Comparison of ENCODE assay signal across 8 cellular contexts in the genomic region with DNA sequence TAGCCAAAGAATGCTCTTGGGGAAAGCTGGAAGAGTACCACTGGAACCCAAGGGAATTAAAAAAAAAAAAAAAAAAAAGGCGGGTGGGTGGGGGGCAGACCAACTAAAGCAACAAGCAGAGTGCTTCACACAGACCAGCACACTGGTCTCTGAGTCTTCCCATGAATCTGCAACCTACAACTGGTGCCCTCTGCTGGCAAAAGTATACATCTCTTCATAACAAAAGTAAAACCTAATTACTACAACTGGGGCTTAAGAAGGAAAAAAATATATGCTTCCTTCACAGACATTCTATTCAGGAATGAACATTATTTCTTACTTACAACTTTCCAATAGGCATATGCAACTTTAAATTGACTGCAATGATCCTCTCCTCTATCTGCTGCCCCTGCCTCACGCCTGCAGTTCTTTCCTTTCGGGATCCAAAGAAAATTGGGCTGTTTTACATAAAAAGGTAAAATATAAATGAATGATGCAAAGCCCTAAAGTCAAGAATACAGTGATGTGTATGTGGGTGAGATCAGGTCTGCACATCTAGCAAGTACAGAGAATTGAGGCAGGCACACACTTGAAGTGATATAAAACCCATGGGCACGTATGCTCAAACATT. TPM values are rescaled to one million over a fixed set of nuclear protein-coding genes. Genes with fewer than 3 reads are reported as not detected.
DNase-seq lines count a peak whose midpoint lies in the region; ATAC-seq and TF ChIP-seq lines count a peak whose summit lies in the region.

No MANE protein-coding gene starts in this region.

- WGBS in mesenchymal stem cell, result 72% methylated on average over 4 of the region's 4 CpGs
- 71 to 99% (median 73%) methylated on average over 3 to 4 of the region's 4 CpGs for WGBS in stomach, 5 donors

- H2AFZ ChIP-seq in mesenchymal stem cell (ENCODE audit: low read depth, low read length), result no peak overlapping the region

- no peak overlapping the region for H3K27ac ChIP-seq in mesenchymal stem cell (ENCODE audit: low read length, poor library complexity, severe bottlenecking)
- H3K27ac ChIP-seq in stomach, result no peak overlapping the region

- H3K36me3 Mint-ChIP-seq in effector memory CD8-positive, alpha-beta T cell (ENCODE audit: insufficient read depth), result no peaks in the 10 kb centered on the region

- no peak overlapping the region for H3K18ac ChIP-seq in mesenchymal stem cell (ENCODE audit: low read depth in 1 of 2, low read length in 2 of 2)

- H3K27me3 ChIP-seq in mesenchymal stem cell (ENCODE audit: control insufficient read depth in 1 of 2, insufficient read depth in 1 of 2, low read length in 2 of 2) (no peaks in the 10 kb centered on the region), stomach (no peaks in the 10 kb centered on the region)

- no peaks in the 10 kb centered on the region for H3K4me1 ChIP-seq in mesenchymal stem cell (ENCODE audit: control insufficient read depth, insufficient read depth, low read depth, low read length)
- peaks cover 0 to 6% (median 2%) of the 10 kb centered on the region in 4 donors for H3K4me1 ChIP-seq in stomach

- no peak overlapping the region for H3K4me2 ChIP-seq in mesenchymal stem cell (ENCODE audit: low read length, poor library complexity, severe bottlenecking)

- H4K91ac ChIP-seq in mesenchymal stem cell (ENCODE audit: low read length), result no peak overlapping the region

- no peaks in the 10 kb centered on the region for H3K9me3 Mint-ChIP-seq in effector memory CD8-positive, alpha-beta T cell

- no peak overlapping the region for H2BK12ac ChIP-seq in mesenchymal stem cell (ENCODE audit: low read length in 2 of 2)

- peak; percentile 66 for ATAC-seq in HG03135 (IDR thresholded peaks at IDR 0.05; ENCODE audit: unreplicated experiment)
- peak; percentile 82 for ATAC-seq in effector memory CD8-positive, alpha-beta T cell (replicated peaks)

- DNase-seq in A172 (ENCODE audit: low spot score), result peak; percentile 63
- peak; percentile 80 for DNase-seq in NCI-H460 (ENCODE audit: extremely low read depth, low read depth)
- DNase-seq in activated CD4-positive, CD25-positive, alpha-beta regulatory T cell treated with anti-CD3 and anti-CD28 coated beads, Interleukin-2, amount 50 U/mL, for 72 hours, result peak; percentile 39
- DNase-seq in effector memory CD8-positive, alpha-beta T cell, result peak; percentile 43 to 57 (median 55)
- peak; percentile 72 for DNase-seq in mesenchymal stem cell
- peak; percentile 40 for DNase-seq in stomach

- H2BK5ac ChIP-seq in mesenchymal stem cell (ENCODE audit: low read depth, low read length, poor library complexity, severe bottlenecking), result no peak overlapping the region

- H3K4me1 Mint-ChIP-seq in effector memory CD8-positive, alpha-beta T cell (ENCODE audit: low read depth in 2 of 2), result peaks cover 0 to under 1% of the 10 kb centered on the region in 2 donors

- no peaks in the 10 kb centered on the region for H3K27me3 Mint-ChIP-seq in effector memory CD8-positive, alpha-beta T cell

- no peaks in the 10 kb centered on the region for H3K79me1 ChIP-seq in mesenchymal stem cell (replicated peaks; ENCODE audit: low read length, poor library complexity, severe bottlenecking)

- H2BK15ac ChIP-seq in mesenchymal stem cell (ENCODE audit: low read depth, poor library complexity, severe bottlenecking), result no peak overlapping the region

- no peak for TF ChIP-seq POLR2A in stomach (IDR thresholded peaks at IDR 0.05)

- H4K8ac ChIP-seq in mesenchymal stem cell (ENCODE audit: low read length), result no peak overlapping the region

- intact Hi-C loops in stomach (cut with DNase I; ENCODE audit: low total_unique reads), result loop anchor here (5.0 kb wide), 1 partner anchor 86 kb away; no protein-coding TSS in a partner anchor

- H3K36me3 ChIP-seq in mesenchymal stem cell (ENCODE audit: control insufficient read depth in 1 of 2, insufficient read depth in 2 of 2, low read depth in 1 of 2, low read length in 2 of 2), result no peaks in the 10 kb centered on the region
- H3K36me3 ChIP-seq in stomach, result no peaks in the 10 kb centered on the region

- H3K4me3 ChIP-seq in mesenchymal stem cell (ENCODE audit: insufficient read depth in 1 of 2, low read depth in 1 of 2, low read length in 2 of 2) (no peak overlapping the region), stomach (no peak overlapping the region)

- TF ChIP-seq CTCF in GM12874 (IDR thresholded peaks at IDR 0.05; ENCODE audit: insufficient read depth, low read depth, low read length) (peak; percentile 54), stomach (IDR thresholded peaks at IDR 0.05) (peak in 5 of 7 experiments; percentile 17 to 55 (median 55))

- H3K9me3 ChIP-seq in mesenchymal stem cell (ENCODE audit: control insufficient read depth, low read length), result peaks cover 1% of the 10 kb centered on the region
- H3K9me3 ChIP-seq in stomach, result no peaks in the 10 kb centered on the region

- H3K23ac ChIP-seq in mesenchymal stem cell (ENCODE audit: low read length in 2 of 2), result no peak overlapping the region

- H2BK120ac ChIP-seq in mesenchymal stem cell (ENCODE audit: low read depth, low read length), result no peak overlapping the region

- no peak overlapping the region for H3K27ac Mint-ChIP-seq in effector memory CD8-positive, alpha-beta T cell

- no peak for TF ChIP-seq EP300 in stomach (IDR thresholded peaks at IDR 0.05)

- no peak overlapping the region for H3K9ac ChIP-seq in mesenchymal stem cell (ENCODE audit: low read length)

- no peak overlapping the region for H3K4me3 Mint-ChIP-seq in effector memory CD8-positive, alpha-beta T cell

- no peak overlapping the region for H3K4ac ChIP-seq in mesenchymal stem cell (ENCODE audit: low read depth in 1 of 2, low read length in 2 of 2)

- H3K14ac ChIP-seq in mesenchymal stem cell (ENCODE audit: low read length in 2 of 2), result no peak overlapping the region

- H2AK5ac ChIP-seq in mesenchymal stem cell (ENCODE audit: low read length, severe bottlenecking), result no peak overlapping the region

RNA-seq across cellular contexts. Expression of a gene that starts 7.2 kb away (rescaled TPM):
- total RNA-seq in A172 (2014; rRNA removed; shearing (Covaris generic)), result 0.43 and 1.3 TPM in 2 replicates
- 3.2 and 5.0 TPM in 2 replicates for total RNA-seq in NCI-H460 (2014; rRNA removed; shearing (Covaris generic))
- 5.5 and 10.1 TPM in 2 replicates for polyA plus RNA-seq in NCI-H460 (2014; cell fraction: nucleus; rRNA removed)
- 0.21 TPM for polyA plus RNA-seq in mesenchymal stem cell (2013, experiment 1 of 2)
- polyA plus RNA-seq in mesenchymal stem cell (2013, experiment 2 of 2), result 0.21 TPM
- total RNA-seq in stomach, result 10 to 100 TPM in 4 of 5 donors, 1 to 10 TPM in 1; 9.5 to 20.4 (median 19.4) TPM
- 1 to 10 TPM in 1 of 3 donors, under 1 TPM in 2; 0.50 to 1.6 (median 0.76) TPM for polyA plus RNA-seq in stomach

RNA-seq across cellular contexts. Expression of a gene that starts 11.0 kb away (rescaled TPM):
- 10.2 and 13.5 TPM in 2 replicates for total RNA-seq in A172 (2014; rRNA removed; shearing (Covaris generic))
- total RNA-seq in NCI-H460 (2014; rRNA removed; shearing (Covaris generic)), result 13.2 and 14.3 TPM in 2 replicates
- 9.5 and 12.0 TPM in 2 replicates for polyA plus RNA-seq in NCI-H460 (2014; cell fraction: nucleus; rRNA removed)
- 22.9 TPM for polyA plus RNA-seq in mesenchymal stem cell (2013, experiment 1 of 2)
- 22.8 TPM for polyA plus RNA-seq in mesenchymal stem cell (2013, experiment 2 of 2)
- 10 to 100 TPM in 3 of 5 donors, 1 to 10 TPM in 2; 1.2 to 29.7 (median 12.6) TPM for total RNA-seq in stomach
- 10 to 100 TPM; 14.5 to 25.5 (median 21.2) TPM for polyA plus RNA-seq in stomach
